In the genomic region with DNA sequence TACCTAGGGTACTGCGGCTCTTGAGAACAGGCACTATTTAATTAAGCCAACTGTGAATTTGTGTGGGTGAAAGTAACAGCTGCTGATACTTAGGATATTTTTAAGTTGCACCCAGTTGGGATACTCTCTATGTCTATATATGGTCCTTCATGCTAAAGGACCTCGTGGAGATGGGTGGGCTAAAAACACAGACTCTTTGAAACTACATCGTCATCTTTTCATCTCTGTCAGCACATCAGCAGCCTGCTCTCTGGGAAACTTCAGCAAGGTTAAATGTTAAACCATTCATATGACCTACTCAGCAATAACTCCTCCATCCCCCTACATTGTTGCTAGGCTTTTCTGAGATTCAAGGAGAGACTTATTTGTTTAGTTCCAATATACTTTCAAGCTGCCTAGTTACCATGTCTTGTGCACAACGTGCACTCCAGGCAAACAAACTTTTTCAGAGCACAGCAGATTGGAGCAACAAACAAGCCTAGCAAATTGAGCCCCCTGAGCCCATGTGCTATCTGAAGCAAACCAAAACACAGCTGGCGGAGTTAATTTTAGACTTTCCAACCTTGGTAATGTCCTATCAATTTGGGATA, we compare ENCODE assay signal across 12 cellular contexts. TPM values are rescaled to one million over a fixed set of nuclear protein-coding genes. Genes with fewer than 3 reads are reported as not detected.
DNase-seq lines count a peak whose midpoint lies in the region; ATAC-seq and TF ChIP-seq lines count a peak whose summit lies in the region.
"Had no signal": no experiment of that assay in that cellular context is flagged by ENCODE, and none has a peak within 500 bp of the region (broad histone marks: within the 10 kb centered on the region; RNA-seq: fewer than 3 reads in every experiment).

No MANE protein-coding gene starts in this region.

- POLR2A ChIA-PET in Caco-2 (lab: Charles Lee), result no interaction called here

- TF ChIP-seq CTCF in Caco-2 (IDR thresholded peaks at IDR 0.05; ENCODE audit: insufficient read depth in 1 of 2, low read depth in 1 of 2, low read length in 1 of 2, severe bottlenecking in 1 of 2, unreplicated experiment in 1 of 2), result no peak

- H3K9me3 ChIP-seq in muscle layer of duodenum (ENCODE audit: control insufficient read depth in 1 of 2, low read length in 2 of 2) (no peaks in the 10 kb centered on the region), Caco-2 (no peaks in the 10 kb centered on the region)

- intact Hi-C loops in Caco-2 (cut with micrococcal nuclease; ENCODE audit: unreplicated experiment), result no loop called here

- no peaks in the 10 kb centered on the region for H3K27me3 Mint-ChIP-seq in Caco-2 (ENCODE audit: insufficient read depth, unreplicated experiment)
- H3K27me3 Mint-ChIP-seq: stimulated activated naive CD8-positive, alpha-beta T cell treated with anti-CD3 and anti-CD28 coated beads, Interleukin-15, amount 100 ng/mL, for 72 hours had no signal

- no TSS peak for BruUV-seq in Caco-2 (replicated peaks; lab: Mats Ljungman, UMichigan)

- no peak overlapping the region for H3K4me3 ChIP-seq in muscle layer of duodenum (ENCODE audit: low read depth in 1 of 2, low read length in 2 of 2)
- H3K4me3 ChIP-seq in Caco-2 (ENCODE audit: low read depth, low read length), result no peak overlapping the region
- H3K4me3 ChIP-seq: skin epidermis had no signal

- ATAC-seq in GM18858 (IDR thresholded peaks at IDR 0.05; ENCODE audit: unreplicated experiment), result peak; percentile 46
- peak; percentile 72 for ATAC-seq in HG02798 (IDR thresholded peaks at IDR 0.05; ENCODE audit: poor library complexity, unreplicated experiment)
- no peak for ATAC-seq in GM18498 (IDR thresholded peaks at IDR 0.05; ENCODE audit: unreplicated experiment)
- ATAC-seq: activated T-cell treated with anti-CD3 and anti-CD28 coated beads, Interleukin-2, amount 50 U/mL, for 4 hours; stimulated activated naive CD8-positive, alpha-beta T cell treated with anti-CD3 and anti-CD28 coated beads, Interleukin-15, amount 100 ng/mL, for 72 hours had no signal

- H3K27ac Mint-ChIP-seq in Caco-2 (ENCODE audit: unreplicated experiment), result no peak overlapping the region
- H3K27ac Mint-ChIP-seq: stimulated activated naive CD8-positive, alpha-beta T cell treated with anti-CD3 and anti-CD28 coated beads, Interleukin-15, amount 100 ng/mL, for 72 hours had no signal

- H3K27me3 ChIP-seq in muscle layer of duodenum (ENCODE audit: low read depth, low read length), result no peaks in the 10 kb centered on the region
- no peaks in the 10 kb centered on the region for H3K27me3 ChIP-seq in Caco-2 (replicated peaks; ENCODE audit: control insufficient read depth, insufficient read depth, low read length)

- no peak overlapping the region for H3K4me3 Mint-ChIP-seq in Caco-2 (ENCODE audit: unreplicated experiment)
- H3K4me3 Mint-ChIP-seq: activated T-cell treated with anti-CD3 and anti-CD28 coated beads, Interleukin-2, amount 50 U/mL, for 4 hours; stimulated activated naive CD8-positive, alpha-beta T cell treated with anti-CD3 and anti-CD28 coated beads, Interleukin-15, amount 100 ng/mL, for 72 hours had no signal

- no peaks in the 10 kb centered on the region for H3K36me3 ChIP-seq in muscle layer of duodenum (ENCODE audit: control insufficient read depth in 1 of 2, insufficient read depth in 2 of 2, low read length in 2 of 2)
- H3K36me3 ChIP-seq in Caco-2 (ENCODE audit: control insufficient read depth, insufficient read depth, low read length), result no peaks in the 10 kb centered on the region

- DNase-seq in caudate nucleus (lab: John Stamatoyannopoulos, UW) (no peak), NCI-H345 treated with DMSO at 0.1 percent for 48 hours (lab: John Stamatoyannopoulos, UW; ENCODE audit: unreplicated experiment) (no peak), Caco-2 (no peak), ecto neural progenitor cell (ENCODE audit: low spot score) (no peak)
- DNase-seq: activated T-cell treated with anti-CD3 and anti-CD28 coated beads, Interleukin-2, amount 50 U/mL, for 4 hours; NCI-H146; stimulated activated naive CD8-positive, alpha-beta T cell treated with anti-CD3 and anti-CD28 coated beads, Interleukin-15, amount 100 ng/mL, for 72 hours had no signal

- no peaks in the 10 kb centered on the region for H3K9me3 Mint-ChIP-seq in Caco-2 (ENCODE audit: unreplicated experiment)
- H3K9me3 Mint-ChIP-seq: activated T-cell treated with anti-CD3 and anti-CD28 coated beads, Interleukin-2, amount 50 U/mL, for 4 hours; stimulated activated naive CD8-positive, alpha-beta T cell treated with anti-CD3 and anti-CD28 coated beads, Interleukin-15, amount 100 ng/mL, for 72 hours had no signal

- H3K27ac ChIP-seq in caudate nucleus (ENCODE audit: low read depth, low read length), result peak overlapping the region; percentile 74
- peak overlapping the region; percentile 11 for H3K27ac ChIP-seq in muscle layer of duodenum (ENCODE audit: low read length)

- H3K4me1 ChIP-seq in muscle layer of duodenum (ENCODE audit: control insufficient read depth in 1 of 2, insufficient read depth in 2 of 2, low read length in 2 of 2) (peaks cover 0 to 8% of the 10 kb centered on the region in 2 donors), Caco-2 (no peaks in the 10 kb centered on the region)

- CTCF ChIA-PET in Caco-2 (lab: Charles Lee), result no interaction called here

- no peaks in the 10 kb centered on the region for H3K36me3 Mint-ChIP-seq in Caco-2 (ENCODE audit: insufficient read depth, unreplicated experiment)

- no peaks in the 10 kb centered on the region for H3K4me1 Mint-ChIP-seq in Caco-2 (ENCODE audit: low read depth, unreplicated experiment)

RNA-seq across cellular contexts. Expression of a gene that starts 6.2 kb away (rescaled TPM):
- 23.3 and 23.6 TPM in 2 replicates for total RNA-seq in Caco-2 (2022)

RNA-seq across cellular contexts. Expression of a gene that starts 56.3 kb away (rescaled TPM):
- 72.3 and 76.1 TPM in 2 replicates for total RNA-seq in Caco-2 (2022)
